Comparison of ENCODE assay signal across 18 cellular contexts in genomic region chr15:29701151-29701550, GRCh38.
A peak's percentile ranks its signal among the peaks of the same experiment; 100 is the strongest.
DNase-seq lines count a peak whose midpoint lies in the region; ATAC-seq, FAIRE-seq and TF ChIP-seq lines count a peak whose summit lies in the region.
"Had no signal": no experiment of that assay in that cellular context is flagged by ENCODE, and none has a peak within 500 bp of the region (broad histone marks: within the 10 kb centered on the region; RNA-seq: fewer than 3 reads in every experiment).

No MANE protein-coding gene starts in this region.

- TF ChIP-seq EP300 in stomach (IDR thresholded peaks at IDR 0.05): no peak

- H3K9ac ChIP-seq in liver (ENCODE audit: low read depth in 1 of 2, low read length in 2 of 2): no peak overlapping the region

- H3K36me3 Mint-ChIP-seq in endothelial cell (ENCODE audit: low read depth, unreplicated experiment): peaks cover 63% of the 10 kb centered on the region
- H3K36me3 Mint-ChIP-seq: CD4-positive, alpha-beta memory T cell had no signal

- H3K27ac Mint-ChIP-seq in endothelial cell (ENCODE audit: unreplicated experiment): peak overlapping the region; percentile 14
- H3K27ac Mint-ChIP-seq: CD4-positive, alpha-beta memory T cell; GM23338; H9 had no signal

- no peak for TF ChIP-seq RAD21 in liver (IDR thresholded peaks at IDR 0.05)

- DNase-seq in endothelial cell (ENCODE audit: low spot score) (no peak), pancreas (no peak), NCI-H2029 (lab: John Stamatoyannopoulos, UW) (no peak), stomach (no peak)
- DNase-seq: C1 segment of cervical spinal cord; Caco-2; CD4-positive, alpha-beta memory T cell; DMS 273 treated with DMSO at 0.1 percent for 48 hours; DMS79; EL; GDM1; H9 had no signal

- ATAC-seq in pancreas (peak; percentile 41 to 83 (median 74)), HG03442 (IDR thresholded peaks at IDR 0.05; ENCODE audit: unreplicated experiment) (no peak)
- ATAC-seq: GM12878, GM23338, HCT116 had no signal

- 38% methylated on average over 5 of the region's 5 CpGs for WGBS in liver
- 19 to 22% methylated on average over 5 of the region's 5 CpGs for WGBS in pancreas, 2 donors
- WGBS in stomach, 5 donors: 47 to 71% (median 70%) methylated on average over 5 of the region's 5 CpGs

- FAIRE-seq in pancreas (lab: Jason Lieb, UNC): no peak
- FAIRE-seq: GM12878, GM19239 had no signal

- H3K9me3 Mint-ChIP-seq in endothelial cell (ENCODE audit: unreplicated experiment): no peaks in the 10 kb centered on the region
- H3K9me3 Mint-ChIP-seq: GM23338, H9 had no signal

- no peak overlapping the region for H3K4me3 ChIP-seq in liver (ENCODE audit: low read depth in 1 of 3, low read length in 3 of 3)
- H3K4me3 ChIP-seq in pancreas: no peak overlapping the region
- H3K4me3 ChIP-seq in stomach: no peak overlapping the region
- H3K4me3 ChIP-seq: GM12878, GM23338 had no signal

- intact Hi-C loops in pancreas (cut with DNase I): no loop called here
- intact Hi-C loops in stomach (cut with DNase I; ENCODE audit: low total_unique reads): no loop called here

- H3K4me1 ChIP-seq in liver (ENCODE audit: control insufficient read depth in 4 of 4, insufficient read depth in 4 of 4, low read length in 3 of 4) (peaks cover 0 to 41% (median 33%) of the 10 kb centered on the region in 4 donors), pancreas (peaks cover 21 to 24% (median 22%) of the 10 kb centered on the region in 3 donors), stomach (no peaks in the 10 kb centered on the region)

- no peak for TF ChIP-seq POLR2A in stomach (IDR thresholded peaks at IDR 0.05)

- H3K36me3 ChIP-seq in liver (ENCODE audit: control insufficient read depth in 4 of 4, insufficient read depth in 3 of 4, low read depth in 1 of 4, low read length in 3 of 4) (peaks cover 2 to 21% (median 10%) of the 10 kb centered on the region in 4 donors), pancreas (peaks cover 0 to 24% (median 0%) of the 10 kb centered on the region in 3 donors), stomach (peaks cover 46 to 75% (median 69%) of the 10 kb centered on the region in 4 donors)

- H3K4me3 Mint-ChIP-seq in endothelial cell (ENCODE audit: unreplicated experiment): peak overlapping the region; percentile 2
- H3K4me3 Mint-ChIP-seq: CD4-positive, alpha-beta memory T cell; GM23338; H9 had no signal

- H3K27ac ChIP-seq in liver (ENCODE audit: low read depth in 1 of 2, low read length in 2 of 2) (peak overlapping the region in 1 of 2 donors; percentile 19), pancreas (no peak overlapping the region), stomach (no peak overlapping the region)

- H3K4me1 Mint-ChIP-seq in endothelial cell (ENCODE audit: unreplicated experiment): peaks cover 2% of the 10 kb centered on the region
- H3K4me1 Mint-ChIP-seq: CD4-positive, alpha-beta memory T cell; GM23338 had no signal

- H3K27me3 ChIP-seq in liver (ENCODE audit: control insufficient read depth in 4 of 4, insufficient read depth in 4 of 4, low read length in 3 of 4) (no peaks in the 10 kb centered on the region), pancreas (no peaks in the 10 kb centered on the region), stomach (no peaks in the 10 kb centered on the region)

- peaks cover 13% of the 10 kb centered on the region for H3K27me3 Mint-ChIP-seq in endothelial cell (ENCODE audit: unreplicated experiment)

- TF ChIP-seq CTCF in endothelial cell (IDR thresholded peaks at IDR 0.05; ENCODE audit: unreplicated experiment) (no peak), liver (IDR thresholded peaks at IDR 0.05; ENCODE audit: low read depth, low read length, missing input control) (no peak), pancreas (IDR thresholded peaks at IDR 0.05) (no peak), stomach (IDR thresholded peaks at IDR 0.05) (no peak)

- H3K9me3 ChIP-seq in liver (ENCODE audit: control insufficient read depth in 4 of 4, low read length in 3 of 4) (no peaks in the 10 kb centered on the region), pancreas (no peaks in the 10 kb centered on the region), stomach (no peaks in the 10 kb centered on the region)
- H3K9me3 ChIP-seq: Caco-2 had no signal

TF ChIP-seq in liver, 16 proteins besides CTCF, POLR2A, EP300 and RAD21:
- no peak for TF ChIP-seq FOXA2 (IDR thresholded peaks at IDR 0.05)
- no peak for TF ChIP-seq FOXA1 (IDR thresholded peaks at IDR 0.05)
- no peak for TF ChIP-seq JUND (IDR thresholded peaks at IDR 0.05)
- peak; percentile 38 for TF ChIP-seq SP1 (IDR thresholded peaks at IDR 0.05)
- no peak for TF ChIP-seq GABPA (IDR thresholded peaks at IDR 0.05 in 1 of 2, conservative IDR thresholded peaks at IDR 0.05 in 1 of 2)
- TF ChIP-seq MAX (IDR thresholded peaks at IDR 0.05): no peak
- TF ChIP-seq HNF4A (conservative IDR thresholded peaks at IDR 0.05): peak; percentile 45 to 53
- no peak for TF ChIP-seq HNF4G (IDR thresholded peaks at IDR 0.05)
- peak; percentile 37 for TF ChIP-seq ZBTB33 (IDR thresholded peaks at IDR 0.05)
- peak; percentile 60 to 73 for TF ChIP-seq RXRA (IDR thresholded peaks at IDR 0.05)
- TF ChIP-seq YY1 (IDR thresholded peaks at IDR 0.05): no peak
